Comparison of ENCODE assay signal across 8 cellular contexts in genomic region chr5:56951131-56951945, GRCh38. TPM values are rescaled to one million over a fixed set of nuclear protein-coding genes. Genes with fewer than 3 reads are reported as not detected.
DNase-seq lines count a peak whose midpoint lies in the region; ATAC-seq, FAIRE-seq and TF ChIP-seq lines count a peak whose summit lies in the region.

No MANE protein-coding gene starts in this region.

- H3K4me3 Mint-ChIP-seq in activated naive CD4-positive, alpha-beta T cell treated with anti-CD3 and anti-CD28 coated beads, Interleukin-2, amount 10 ng/mL, durations not matched to agents 7 days and 5 days: peak overlapping the region; percentile 92

- peak overlapping the region; percentile 62; the same call in 1 of the 2 replicates for H3K9ac ChIP-seq in PC-3 (ENCODE audit: low read length)

- CTCF ChIA-PET in PC-3 (lab: Charles Lee): no interaction called here
- CTCF ChIA-PET in activated naive CD4-positive, alpha-beta T cell treated with anti-CD3 and anti-CD28 coated beads, Interleukin-2, amount 10 ng/mL, durations not matched to agents 7 days and 5 days (lab: Charles Lee): interaction anchor here (2.1 kb wide), 1 partner anchor 187 kb away, joined by 4 read pairs; no protein-coding TSS in a partner anchor

- H3K4me1 ChIP-seq in PC-3 (ENCODE audit: insufficient read depth, low read length): 0 out of 2 replicates have a peak, but pooled peaks cover 6% of the 10 kb centered on the region
- peaks cover 0 to 10% (median 7%) of the 10 kb centered on the region in 3 donors for H3K4me1 ChIP-seq in pancreas

- H3K4me2 ChIP-seq in PC-3 (ENCODE audit: low read length): peak overlapping the region; percentile 87

- H3K4me3 ChIP-seq in PC-3 (ENCODE audit: low read length) (peak overlapping the region; percentile 75), pancreas (peak overlapping the region; percentile 67 to 95 (median 86))

- intact Hi-C loops in PC-3 (cut with micrococcal nuclease): loop anchor here (5.0 kb wide), 2 partner anchors 131 to 271 kb away; no protein-coding TSS in a partner anchor
- intact Hi-C loops in head of caudate nucleus (cut with DNase I): loop anchor here (5.0 kb wide), 1 partner anchor 39 kb away; no protein-coding TSS in a partner anchor
- intact Hi-C loops in pancreas (cut with DNase I): no loop called here

- DNase-seq in NCI-H345 (lab: John Stamatoyannopoulos, UW) (peak; percentile 27), NCI-H345 treated with DMSO at 0.1 percent for 48 hours (lab: John Stamatoyannopoulos, UW; ENCODE audit: unreplicated experiment) (no peak), PC-3 (no peak), head of caudate nucleus (peak in 39 of 42 donors; percentile 1 to 65 (median 35)), pancreas (peak in 5 of 6 donors; percentile 18 to 75 (median 44)), SHP77 (lab: John Stamatoyannopoulos, UW) (no peak)
- DNase-seq in activated naive CD4-positive, alpha-beta T cell treated with anti-CD3 and anti-CD28 coated beads, Interleukin-2, amount 10 ng/mL, durations not matched to agents 7 days and 5 days: peak; percentile 48

- peaks cover 23% of the 10 kb centered on the region for H3K4me1 Mint-ChIP-seq in activated naive CD4-positive, alpha-beta T cell treated with anti-CD3 and anti-CD28 coated beads, Interleukin-2, amount 10 ng/mL, durations not matched to agents 7 days and 5 days

- H3K27me3 ChIP-seq in PC-3 (ENCODE audit: low read length) (0 out of 2 replicates have a peak, but pooled peaks cover 5% of the 10 kb centered on the region), pancreas (no peaks in the 10 kb centered on the region)

- ATAC-seq in HG02763 (IDR thresholded peaks at IDR 0.05; ENCODE audit: unreplicated experiment) (peak; percentile 39), PC-3 (peak; percentile 52), pancreas (peak; percentile 54 to 74 (median 62))

- peak overlapping the region; percentile 26; the same call in 1 of the 2 replicates for H2AFZ ChIP-seq in PC-3 (ENCODE audit: low read length)

- no peaks in the 10 kb centered on the region for H3K9me2 ChIP-seq in PC-3 (replicated peaks; ENCODE audit: low read length)

- FAIRE-seq in pancreas (lab: Jason Lieb, UNC): no peak

- no peaks in the 10 kb centered on the region for H4K20me1 ChIP-seq in PC-3 (ENCODE audit: low read length)

- peaks cover 21% of the 10 kb centered on the region for H3K79me2 ChIP-seq in PC-3 (ENCODE audit: low read length)

- H3K9me3 ChIP-seq in PC-3 (ENCODE audit: low read length): no peaks in the 10 kb centered on the region
- H3K9me3 ChIP-seq in pancreas: no peaks in the 10 kb centered on the region

- H3K27ac ChIP-seq in PC-3 (ENCODE audit: low read length): no peak overlapping the region
- peak overlapping the region; percentile 24 to 74 (median 67) for H3K27ac ChIP-seq in pancreas

- H3K27me3 Mint-ChIP-seq in activated naive CD4-positive, alpha-beta T cell treated with anti-CD3 and anti-CD28 coated beads, Interleukin-2, amount 10 ng/mL, durations not matched to agents 7 days and 5 days: peaks cover 23% of the 10 kb centered on the region

- no TSS peak for BruUV-seq in PC-3 (replicated peaks; lab: Mats Ljungman, UMichigan)

- H3K36me3 Mint-ChIP-seq in activated naive CD4-positive, alpha-beta T cell treated with anti-CD3 and anti-CD28 coated beads, Interleukin-2, amount 10 ng/mL, durations not matched to agents 7 days and 5 days: peaks cover 1% of the 10 kb centered on the region

- WGBS in pancreas, 2 donors: 0% methylated on average over 38 to 84 of the region's 84 CpGs

- H3F3A ChIP-seq in PC-3 (ENCODE audit: low read length, unreplicated experiment): no peaks in the 10 kb centered on the region

- H3K36me3 ChIP-seq in PC-3 (ENCODE audit: low read depth, low read length): no peaks in the 10 kb centered on the region
- no peaks in the 10 kb centered on the region for H3K36me3 ChIP-seq in pancreas

- no peaks in the 10 kb centered on the region for H3K9me3 Mint-ChIP-seq in activated naive CD4-positive, alpha-beta T cell treated with anti-CD3 and anti-CD28 coated beads, Interleukin-2, amount 10 ng/mL, durations not matched to agents 7 days and 5 days

- POLR2A ChIA-PET in PC-3 (lab: Charles Lee; ENCODE audit: unreplicated experiment): interaction anchor here (0.5 kb wide), 1 partner anchor 187 kb away, joined by 3 read pairs; no protein-coding TSS in a partner anchor

- 0 out of 2 replicates have a peak, but pooled peaks have one; percentile 11 for TF ChIP-seq CTCF in PC-3 (conservative IDR thresholded peaks at IDR 0.05; ENCODE audit: low read depth, low read length)
- no peak for TF ChIP-seq CTCF in pancreas (IDR thresholded peaks at IDR 0.05)

- H3K27ac Mint-ChIP-seq in activated naive CD4-positive, alpha-beta T cell treated with anti-CD3 and anti-CD28 coated beads, Interleukin-2, amount 10 ng/mL, durations not matched to agents 7 days and 5 days: peak overlapping the region; percentile 85

RNA-seq across cellular contexts. Expression of gene MIER3, which starts 0.6 kb away (rescaled TPM):
- total RNA-seq in PC-3 (2014; rRNA removed): 5.8 and 6.5 TPM in 2 replicates
- 10 to 100 TPM in 2 of 6 donors, 1 to 10 TPM in 4; 7.3 to 16.3 (median 8.6) TPM for total RNA-seq in pancreas
- 1 to 10 TPM; 3.8 to 6.7 TPM for polyA plus RNA-seq in pancreas

RNA-seq across cellular contexts. Expression of gene SETD9, which starts 41.9 kb away (rescaled TPM):
- total RNA-seq in PC-3 (2014; rRNA removed) (4.5 and 6.0 TPM in 2 replicates), pancreas (1 to 10 TPM; 4.6 to 9.7 (median 6.2) TPM)
- 1 to 10 TPM; 6.7 to 7.1 TPM for polyA plus RNA-seq in pancreas

Comparison
In these comparisons a context has a peak if more than half of its experiments do, and no peak if none do; other contexts are left out.
1. DNase-seq: peak in NCI-H345 (single experiment), activated naive CD4-positive, alpha-beta T cell treated with anti-CD3 and anti-CD28 coated beads, Interleukin-2, amount 10 ng/mL, durations not matched to agents 7 days and 5 days (single experiment), head of caudate nucleus (39 of 42) and pancreas (5 of 6); none in NCI-H345 treated with DMSO at 0.1 percent for 48 hours (single experiment), PC-3 (single experiment) and SHP77 (0 of 2).
2. intact Hi-C loops: an anchor here in PC-3 (5.0 kb wide) and head of caudate nucleus (5.0 kb wide); none called in pancreas.
3. Peak in every context shown above with its lines, with median percentiles within 50 percentile points of each other: ATAC-seq.